ENCODE assay signal across 21 cellular contexts in the genomic region with DNA sequence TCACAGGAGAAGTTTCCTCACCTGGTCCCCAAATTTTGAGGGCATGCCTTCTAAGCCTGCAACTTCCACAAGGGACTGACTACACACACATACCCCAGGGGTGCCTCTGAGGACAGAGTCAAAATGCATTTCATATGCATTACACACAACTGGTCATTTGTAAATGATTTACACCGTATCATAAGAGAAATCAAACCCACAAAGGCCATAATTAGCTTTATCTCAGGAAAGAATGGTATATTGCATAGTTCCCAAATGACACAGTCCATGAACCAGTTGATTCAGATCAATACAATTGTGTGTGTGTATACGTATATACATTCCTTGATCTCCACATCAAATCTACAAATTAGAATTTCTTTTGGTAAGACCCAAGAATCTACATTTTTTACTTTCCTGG.
DNase-seq lines count a peak whose midpoint lies in the region; ATAC-seq and TF ChIP-seq lines count a peak whose summit lies in the region.
"Had no signal": no experiment of that assay in that cellular context is flagged by ENCODE, and none has a peak within 500 bp of the region (broad histone marks: within the 10 kb centered on the region; RNA-seq: fewer than 3 reads in every experiment).

No MANE protein-coding gene starts in this region.

- H3K4me3 ChIP-seq in AG04449 (ENCODE audit: low read depth, low read length), result no peak overlapping the region
- H3K4me3 ChIP-seq in OCI-LY7 (ENCODE audit: low read depth, low read length, poor library complexity, severe bottlenecking), result no peak overlapping the region

- no peaks in the 10 kb centered on the region for H4K20me1 ChIP-seq in OCI-LY7 (ENCODE audit: insufficient read depth, low read length)

- no peaks in the 10 kb centered on the region for H3K9me3 ChIP-seq in OCI-LY7 (ENCODE audit: low read length)

- H3K4me2 ChIP-seq in OCI-LY7 (ENCODE audit: low read length), result no peak overlapping the region

- intact Hi-C loops in OCI-LY7 (cut with micrococcal nuclease; ENCODE audit: unreplicated experiment), result loop anchor here (5.0 kb wide), 1 partner anchor 204 kb away; a partner anchor contains a TSS
- intact Hi-C loops in dendritic cell treated with granulocyte-macrophage colony-stimulating factor and Interleukin-4, amounts not matched to agents 40 ng/mL and 50 ng/mL, for 4 days (cut with micrococcal nuclease), result loop anchor here (5.0 kb wide), 1 partner anchor 204 kb away; a partner anchor contains a TSS

- no peaks in the 10 kb centered on the region for H3K79me2 ChIP-seq in OCI-LY7 (ENCODE audit: insufficient read depth, low read depth, low read length)

- H3K36me3 Mint-ChIP-seq in dendritic cell treated with granulocyte-macrophage colony-stimulating factor and Interleukin-4, amounts not matched to agents 40 ng/mL and 50 ng/mL, for 4 days (ENCODE audit: low read depth), result no peaks in the 10 kb centered on the region
- H3K36me3 Mint-ChIP-seq: CD4-positive, CD25-positive, alpha-beta regulatory T cell had no signal

- no peaks in the 10 kb centered on the region for H3K9me2 ChIP-seq in OCI-LY7 (ENCODE audit: insufficient read depth, low read length)

- H3K27me3 Mint-ChIP-seq in dendritic cell treated with granulocyte-macrophage colony-stimulating factor and Interleukin-4, amounts not matched to agents 40 ng/mL and 50 ng/mL, for 4 days, result no peaks in the 10 kb centered on the region
- H3K27me3 Mint-ChIP-seq in stimulated activated naive CD8-positive, alpha-beta T cell treated with anti-CD3 and anti-CD28 coated beads, Interleukin-15, amount 100 ng/mL, for 72 hours, result peaks cover 69% of the 10 kb centered on the region
- H3K27me3 Mint-ChIP-seq: B cell had no signal

- ATAC-seq in stimulated activated naive CD8-positive, alpha-beta T cell treated with anti-CD3 and anti-CD28 coated beads, Interleukin-15, amount 100 ng/mL, for 72 hours, result no peak
- ATAC-seq in HG02678 (IDR thresholded peaks at IDR 0.05; ENCODE audit: unreplicated experiment), result no peak
- ATAC-seq in GM21619 (IDR thresholded peaks at IDR 0.05; ENCODE audit: unreplicated experiment), result no peak
- ATAC-seq in HG02970 (IDR thresholded peaks at IDR 0.05; ENCODE audit: low FRiP score, unreplicated experiment), result no peak

- DNase-seq in AG04449 (ENCODE audit: low read depth, low spot score) (peak; percentile 65), EL (peak; percentile 32), OCI-LY7 (ENCODE audit: low spot score) (no peak)
- no peak for DNase-seq in stimulated activated naive CD8-positive, alpha-beta T cell treated with anti-CD3 and anti-CD28 coated beads, Interleukin-15, amount 100 ng/mL, for 72 hours
- DNase-seq: 8988T; CD4-positive, CD25-positive, alpha-beta regulatory T cell; COR-L47; DND-41; GDM1; NCI-H1105 treated with DMSO at 0.1 percent for 48 hours; NCI-H2081; NCI-H2171; NCI-H524 treated with DMSO at 0.1 percent for 48 hours; NCI-H82; SHP77 had no signal

- H3K4me1 ChIP-seq in OCI-LY7 (ENCODE audit: insufficient read depth, low read length, poor library complexity, severe bottlenecking), result peaks cover 73% of the 10 kb centered on the region

- H3K27ac Mint-ChIP-seq in dendritic cell treated with granulocyte-macrophage colony-stimulating factor and Interleukin-4, amounts not matched to agents 40 ng/mL and 50 ng/mL, for 4 days, result peak overlapping the region; percentile 91
- no peak overlapping the region for H3K27ac Mint-ChIP-seq in stimulated activated naive CD8-positive, alpha-beta T cell treated with anti-CD3 and anti-CD28 coated beads, Interleukin-15, amount 100 ng/mL, for 72 hours
- H3K27ac Mint-ChIP-seq: B cell, IgD-negative memory B cell had no signal

- H2AFZ ChIP-seq in OCI-LY7 (ENCODE audit: low read length), result peak overlapping the region; percentile 3; the same call in 1 of the 2 replicates

- peaks cover 91% of the 10 kb centered on the region for H3K4me1 Mint-ChIP-seq in dendritic cell treated with granulocyte-macrophage colony-stimulating factor and Interleukin-4, amounts not matched to agents 40 ng/mL and 50 ng/mL, for 4 days (ENCODE audit: low read depth)
- H3K4me1 Mint-ChIP-seq in stimulated activated naive CD8-positive, alpha-beta T cell treated with anti-CD3 and anti-CD28 coated beads, Interleukin-15, amount 100 ng/mL, for 72 hours, result peaks cover 37% of the 10 kb centered on the region

- POLR2A ChIA-PET in AG04449 (lab: Yijun Ruan, JAX) (interaction anchor here (0.5 kb wide), 1 partner anchor 37 kb away, joined by 4 read pairs; no protein-coding TSS in a partner anchor), OCI-LY7 (lab: Charles Lee) (interaction anchor here (0.5 to 4.4 kb wide), 14 partner anchors 9 to 207 kb away, joined by 3 to 42 read pairs (median 4); no protein-coding TSS in a partner anchor)

- H3K9me3 Mint-ChIP-seq in dendritic cell treated with granulocyte-macrophage colony-stimulating factor and Interleukin-4, amounts not matched to agents 40 ng/mL and 50 ng/mL, for 4 days, result peaks cover 5% of the 10 kb centered on the region
- peaks cover 0 to 4% of the 10 kb centered on the region in 2 donors for H3K9me3 Mint-ChIP-seq in stimulated activated naive CD8-positive, alpha-beta T cell treated with anti-CD3 and anti-CD28 coated beads, Interleukin-15, amount 100 ng/mL, for 72 hours
- H3K9me3 Mint-ChIP-seq: CD4-positive, CD25-positive, alpha-beta regulatory T cell; IgD-negative memory B cell had no signal

- TF ChIP-seq CTCF in AG04449 (IDR thresholded peaks at IDR 0.05; ENCODE audit: insufficient read depth, low read length, missing control alignments) (no peak), OCI-LY7 (conservative IDR thresholded peaks at IDR 0.05; ENCODE audit: low read length) (no peak)

- no peak overlapping the region for H3K4me3 Mint-ChIP-seq in dendritic cell treated with granulocyte-macrophage colony-stimulating factor and Interleukin-4, amounts not matched to agents 40 ng/mL and 50 ng/mL, for 4 days
- no peak overlapping the region for H3K4me3 Mint-ChIP-seq in stimulated activated naive CD8-positive, alpha-beta T cell treated with anti-CD3 and anti-CD28 coated beads, Interleukin-15, amount 100 ng/mL, for 72 hours
- H3K4me3 Mint-ChIP-seq: B cell; CD4-positive, CD25-positive, alpha-beta regulatory T cell had no signal

- CTCF ChIA-PET in AG04449 (lab: Yijun Ruan, JAX), result interaction anchor here (1.7 kb wide), 1 partner anchor 9 kb away, joined by 4 read pairs; no protein-coding TSS in a partner anchor
- CTCF ChIA-PET in OCI-LY7 (lab: Charles Lee; ENCODE audit: unreplicated experiment), result no interaction called here

- no peaks in the 10 kb centered on the region for H3K36me3 ChIP-seq in OCI-LY7 (ENCODE audit: insufficient read depth, low read length)

- no peak overlapping the region for H3K27ac ChIP-seq in OCI-LY7 (ENCODE audit: low read depth, low read length, poor library complexity, severe bottlenecking)

- BruUV-seq in OCI-LY7 (replicated peaks; lab: Mats Ljungman, UMichigan), result no TSS peak

Comparison
In these comparisons a context has a peak if more than half of its experiments do, and no peak if none do; other contexts are left out.
1. DNase-seq: peak in AG04449 (single experiment) and EL (single experiment); none in OCI-LY7 (single experiment) and stimulated activated naive CD8-positive, alpha-beta T cell treated with anti-CD3 and anti-CD28 coated beads, Interleukin-15, amount 100 ng/mL, for 72 hours (0 of 2).